Comparison of ENCODE assay signal across 8 cellular contexts in genomic region chr12:100574262-100575074, GRCh38. TPM values are rescaled to one million over a fixed set of nuclear protein-coding genes. Genes with fewer than 3 reads are reported as not detected.
DNase-seq lines count a peak whose midpoint lies in the region; ATAC-seq, FAIRE-seq and TF ChIP-seq lines count a peak whose summit lies in the region.

No MANE protein-coding gene starts in this region.

- H3K4me1 ChIP-seq in right lobe of liver = peaks cover 0 to 7% (median 0%) of the 10 kb centered on the region in 4 donors
- H3K4me1 ChIP-seq in upper lobe of left lung = peaks cover 10 to 18% (median 12%) of the 10 kb centered on the region in 4 donors

- no peaks in the 10 kb centered on the region for H3K9me3 ChIP-seq in right lobe of liver
- H3K9me3 ChIP-seq in upper lobe of left lung = no peaks in the 10 kb centered on the region

- H3K36me3 ChIP-seq in right lobe of liver (no peaks in the 10 kb centered on the region), upper lobe of left lung (no peaks in the 10 kb centered on the region)

- TF ChIP-seq CTCF in chondrocyte (IDR thresholded peaks at IDR 0.05) (no peak), right lobe of liver (IDR thresholded peaks at IDR 0.05) (no peak), upper lobe of left lung (IDR thresholded peaks at IDR 0.05) (no peak)

- DNase-seq in ACHN (peak; percentile 82), GM18507 (ENCODE audit: extremely low spot score, insufficient read length, low read depth) (no peak), NCI-H2227 treated with DMSO at 0.1 percent for 48 hours (lab: John Stamatoyannopoulos, UW) (peak; percentile 22), chondrocyte (ENCODE audit: low spot score) (no peak), right lobe of liver (peak in 1 of 3 donors; percentile 33), upper lobe of left lung (no peak), SKM-1 treated with dmso at 0.1 percent for 144 hours (lab: John Stamatoyannopoulos, UW; ENCODE audit: unreplicated experiment) (no peak), HuH-7.5 (ENCODE audit: low spot score) (no peak)

- TF ChIP-seq POLR2A in right lobe of liver (IDR thresholded peaks at IDR 0.05) (no peak), upper lobe of left lung (IDR thresholded peaks at IDR 0.05) (no peak)

- H3K27ac Mint-ChIP-seq in chondrocyte (ENCODE audit: unreplicated experiment) = peak overlapping the region; percentile 90

- H3K27me3 ChIP-seq in right lobe of liver = no peaks in the 10 kb centered on the region
- H3K27me3 ChIP-seq in upper lobe of left lung = no peaks in the 10 kb centered on the region

- no peaks in the 10 kb centered on the region for H3K27me3 Mint-ChIP-seq in chondrocyte (ENCODE audit: low read depth)

- in situ Hi-C loops in ACHN (cut with HindIII; ENCODE audit: low pct_ligation_motif_present, low pct_unique_long_range_greater_than_20kb, low sequenced_read_pairs) = no loop called here

- peak; percentile 2 to 43 (median 8) for ATAC-seq in right lobe of liver
- ATAC-seq in upper lobe of left lung (ENCODE audit: low FRiP score in 2 of 2) = peak; percentile 50 to 52

- H3K4me3 ChIP-seq in right lobe of liver (peak overlapping the region; percentile 61 to 80 (median 70)), upper lobe of left lung (peak overlapping the region in 3 of 4 donors; percentile 64 to 71 (median 68))

- TF ChIP-seq EP300 in upper lobe of left lung (IDR thresholded peaks at IDR 0.05) = no peak

- H3K36me3 Mint-ChIP-seq in chondrocyte (ENCODE audit: low read depth) = no peaks in the 10 kb centered on the region

- no peaks in the 10 kb centered on the region for H3K9me3 Mint-ChIP-seq in chondrocyte (ENCODE audit: low read depth)

- H3K27ac ChIP-seq in right lobe of liver = peak overlapping the region in 2 of 3 donors; percentile 66 to 81
- peak overlapping the region; percentile 77 to 88 (median 80) for H3K27ac ChIP-seq in upper lobe of left lung

- peak overlapping the region; percentile 98 for H3K4me3 Mint-ChIP-seq in chondrocyte (ENCODE audit: unreplicated experiment)

- peak; percentile 15 for FAIRE-seq in GM18507 (lab: Jason Lieb, UNC)

- 6% methylated on average over 13 of the region's 13 CpGs for WGBS in right lobe of liver (ENCODE audit: insufficient coverage, low coverage, low lambda C conversion rate, missing lambda C conversion rate)
- WGBS in upper lobe of left lung, 2 donors = 21 to 23% methylated on average over 10 to 13 of the region's 13 CpGs

- H3K4me1 Mint-ChIP-seq in chondrocyte (ENCODE audit: low read depth) = peaks cover 25% of the 10 kb centered on the region

- intact Hi-C loops in right lobe of liver (cut with DNase I) = no loop called here

RNA-seq across cellular contexts. Expression of gene GAS2L3, which starts 1.0 kb away (rescaled TPM):
- total RNA-seq in chondrocyte (3.6 to 6.3 TPM (median 5.6 TPM) in 3 replicates), right lobe of liver (1 to 10 TPM; 1.2 to 9.4 (median 2.8) TPM), upper lobe of left lung (10 to 100 TPM in 3 of 6 donors, 1 to 10 TPM in 3; 5.9 to 21.0 (median 14.4) TPM)

Comparison
In these comparisons a context has a peak if more than half of its experiments do, and no peak if none do; other contexts are left out.
1. DNase-seq: peak in ACHN (single experiment) and NCI-H2227 treated with DMSO at 0.1 percent for 48 hours (single experiment); none in GM18507 (single experiment), chondrocyte (single experiment), upper lobe of left lung (0 of 2), SKM-1 treated with dmso at 0.1 percent for 144 hours (single experiment) and HuH-7.5 (single experiment).